34 cellular contexts compared by ENCODE assay signal in the genomic region with DNA sequence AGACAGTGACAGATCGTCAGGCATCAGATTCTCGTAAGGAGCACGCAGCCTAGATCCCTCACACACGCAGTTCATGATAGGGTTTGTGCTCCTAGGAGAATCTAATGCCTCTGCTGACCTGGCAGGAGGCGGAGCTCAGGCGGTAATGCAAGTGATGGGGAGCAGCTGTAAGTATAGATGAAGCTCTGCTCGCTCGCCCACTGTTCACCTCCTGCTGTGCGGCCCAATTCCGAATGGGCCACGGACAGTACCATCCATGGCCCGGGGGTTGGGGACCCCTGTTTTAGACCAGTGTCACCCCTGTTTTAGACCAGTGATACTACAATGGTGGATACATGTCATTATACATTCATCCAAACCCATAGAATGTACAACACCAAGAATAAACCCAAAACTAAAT.
"Had no signal": no experiment of that assay in that cellular context is flagged by ENCODE, and none has a peak within 500 bp of the region (broad histone marks: within the 10 kb centered on the region; RNA-seq: fewer than 3 reads in every experiment).

No MANE protein-coding gene starts in this region.

- H3K36me3 ChIP-seq: MG63 had no signal

- DNase-seq: Karpas-422, Kasumi-1, MG63, MM.1S, MV-4-11, NCI-H1048, NCI-H1092, NCI-H1092 treated with DMSO at 0.1 percent for 48 hours, NCI-H1105, NCI-H1105 treated with DMSO at 0.1 percent for 48 hours, NCI-H1417, NCI-H1417 treated with DMSO at 0.1 percent for 48 hours, NCI-H1436, NCI-H1436 treated with DMSO at 0.1 percent for 48 hours, NCI-H146, NCI-H1694, NCI-H1694 treated with DMSO at 0.1 percent for 48 hours, NCI-H187, NCI-H187 treated with DMSO at 0.1 percent for 48 hours, NCI-H2029, NCI-H2029 treated with DMSO at 0.1 percent for 48 hours, NCI-H2081, NCI-H2081 treated with DMSO at 0.1 percent for 48 hours, NCI-H2107, NCI-H2171, NCI-H2171 treated with DMSO at 0.1 percent for 48 hours, NCI-H2227 treated with DMSO at 0.1 percent for 48 hours, NCI-H226, NCI-H345, NCI-H446, NCI-H446 treated with DMSO at 0.1 percent for 48 hours, NCI-H510A, NCI-H510A treated with DMSO at 0.1 percent for 48 hours, NCI-H524 had no signal

- H3K27me3 ChIP-seq: MG63 had no signal

- H3K4me3 ChIP-seq: MG63 had no signal

- H3K9me3 ChIP-seq: MG63 had no signal
